Comparison of ENCODE assay signal across 22 cellular contexts in genomic region chr2:216752855-216753505, GRCh38. TPM values are rescaled to one million over a fixed set of nuclear protein-coding genes. Genes with fewer than 3 reads are reported as not detected.
DNase-seq lines count a peak whose midpoint lies in the region; ATAC-seq and TF ChIP-seq lines count a peak whose summit lies in the region.
"Had no signal": no experiment of that assay in that cellular context is flagged by ENCODE, and none has a peak within 500 bp of the region (broad histone marks: within the 10 kb centered on the region; RNA-seq: fewer than 3 reads in every experiment).

No MANE protein-coding gene starts in this region.

- in situ Hi-C loops in GM23248 (cut with MboI) = no loop called here

- H2BK120ac ChIP-seq in trophoblast cell (ENCODE audit: insufficient read depth, low read length, poor library complexity) = no peak overlapping the region

- H3K27ac ChIP-seq in GM23248 (no peak overlapping the region), trophoblast cell (ENCODE audit: low read depth, low read length) (no peak overlapping the region), sigmoid colon (peak overlapping the region in 1 of 4 donors; percentile 82)
- H3K27ac ChIP-seq: BLaER1, KMS-11, Peyer's patch had no signal

- H3K4me2 ChIP-seq in GM23248 (ENCODE audit: unreplicated experiment) = no peak overlapping the region
- no peak overlapping the region for H3K4me2 ChIP-seq in trophoblast cell (ENCODE audit: low read length)
- H3K4me2 ChIP-seq: BLaER1, KMS-11, SK-N-SH had no signal

- no peaks in the 10 kb centered on the region for H3K9me3 ChIP-seq in GM23248 (ENCODE audit: low read depth)
- H3K9me3 ChIP-seq in trophoblast cell (ENCODE audit: insufficient read depth, low read depth, low read length) = peaks cover 3% of the 10 kb centered on the region
- no peaks in the 10 kb centered on the region for H3K9me3 ChIP-seq in sigmoid colon
- H3K9me3 ChIP-seq: BLaER1, Peyer's patch, SK-N-SH had no signal

- H3K4me1 ChIP-seq in GM23248 (ENCODE audit: insufficient read depth) (no peaks in the 10 kb centered on the region), trophoblast cell (ENCODE audit: control insufficient read depth in 1 of 2, insufficient read depth in 2 of 2, low read length in 2 of 2) (peaks cover 8 to 24% of the 10 kb centered on the region in 2 experiments), sigmoid colon (peaks cover 0 to 67% (median 48%) of the 10 kb centered on the region in 4 donors)
- H3K4me1 ChIP-seq: BLaER1, Peyer's patch had no signal

- no peak overlapping the region for H3K14ac ChIP-seq in trophoblast cell (ENCODE audit: low read length)

- no peaks in the 10 kb centered on the region for H3F3A ChIP-seq in GM23248 (ENCODE audit: insufficient read depth)

- no peaks in the 10 kb centered on the region for H4K20me1 ChIP-seq in GM23248 (ENCODE audit: insufficient read depth)
- H4K20me1 ChIP-seq: BLaER1 had no signal

- no peak overlapping the region for H3K23ac ChIP-seq in trophoblast cell (ENCODE audit: low read length)

- no peak overlapping the region for H3K18ac ChIP-seq in trophoblast cell (ENCODE audit: low read length)

- H3K79me1 ChIP-seq in trophoblast cell (ENCODE audit: low read length) = peaks cover 10% of the 10 kb centered on the region

- no peaks in the 10 kb centered on the region for H3K9me2 ChIP-seq in GM23248 (ENCODE audit: insufficient read depth)
- H3K9me2 ChIP-seq: SK-N-SH had no signal

- no peak overlapping the region for H2AK5ac ChIP-seq in trophoblast cell (ENCODE audit: low read length)

- H3K9me3 Mint-ChIP-seq in activated T-cell treated with anti-CD3 and anti-CD28 coated beads, Interleukin-2, amount 50 U/mL, for 24 hours = no peaks in the 10 kb centered on the region

- peaks cover 10% of the 10 kb centered on the region for H3K27me3 Mint-ChIP-seq in activated T-cell treated with anti-CD3 and anti-CD28 coated beads, Interleukin-2, amount 50 U/mL, for 24 hours

- H3K36me3 Mint-ChIP-seq in activated T-cell treated with anti-CD3 and anti-CD28 coated beads, Interleukin-2, amount 50 U/mL, for 24 hours (ENCODE audit: low read depth) = no peaks in the 10 kb centered on the region
- H3K36me3 Mint-ChIP-seq: CD8-positive, alpha-beta memory T cell had no signal

- WGBS in GM23248 (ENCODE audit: low coverage in 1 of 2, low lambda C conversion rate in 2 of 2, missing lambda C conversion rate in 2 of 2), 2 experiments = 47 to 49% methylated on average over 2 of the region's 2 CpGs
- WGBS in trophoblast cell (ENCODE audit: extremely low coverage, insufficient coverage, insufficient read length) = no CpG with 5 or more reads among the region's 2 CpGs
- WGBS in sigmoid colon, 2 donors = 73 to 81% methylated on average over 2 of the region's 2 CpGs

- peak overlapping the region; percentile 47 for H2BK12ac ChIP-seq in trophoblast cell (ENCODE audit: low read length)

- TF ChIP-seq POLR2A in sigmoid colon (IDR thresholded peaks at IDR 0.05) = no peak

- H3K4ac ChIP-seq in trophoblast cell (ENCODE audit: low read depth, low read length) = no peak overlapping the region

- no peak overlapping the region for H4K12ac ChIP-seq in trophoblast cell (ENCODE audit: low read depth, low read length)

- no peak for ATAC-seq in GM18873 (IDR thresholded peaks at IDR 0.05; ENCODE audit: low FRiP score, unreplicated experiment)
- ATAC-seq: HepG2 had no signal

- TF ChIP-seq CTCF in choroid plexus epithelial cell (conservative IDR thresholded peaks at IDR 0.05; ENCODE audit: low read depth, low read length) (no peak), sigmoid colon (IDR thresholded peaks at IDR 0.05) (no peak)

- DNase-seq in GM23248 (peak; percentile 9), choroid plexus epithelial cell (ENCODE audit: low read depth) (peak; percentile 8), glomerular endothelial cell (ENCODE audit: extremely low read depth, low read depth, low spot score) (peak; percentile 23), trophoblast cell (no peak), sigmoid colon (no peak), amniotic stem cell (lab: John Stamatoyannopoulos, UW) (no peak)
- DNase-seq in activated T-cell treated with anti-CD3 and anti-CD28 coated beads, Interleukin-2, amount 50 U/mL, for 24 hours = no peak
- DNase-seq: CD8-positive, alpha-beta memory T cell; DMS79; GOT3; NCI-H1048; NCI-H146; NCI-H2081 treated with DMSO at 0.1 percent for 48 hours; NCI-H2227 treated with DMSO at 0.1 percent for 48 hours; NCI-H524; Peyer's patch; SHP77; SK-N-SH had no signal

- intact Hi-C loops in sigmoid colon (cut with DNase I) = loop anchor here (10.0 kb wide), 1 partner anchor 662 kb away; no protein-coding TSS in a partner anchor

- H3K27ac Mint-ChIP-seq in activated T-cell treated with anti-CD3 and anti-CD28 coated beads, Interleukin-2, amount 50 U/mL, for 24 hours = no peak overlapping the region
- H3K27ac Mint-ChIP-seq: CD8-positive, alpha-beta memory T cell had no signal

- no peak for TF ChIP-seq EP300 in sigmoid colon (IDR thresholded peaks at IDR 0.05)

- no peak overlapping the region for H2BK5ac ChIP-seq in trophoblast cell (ENCODE audit: low read depth, low read length, poor library complexity)

- H3K79me2 ChIP-seq in GM23248 (ENCODE audit: insufficient read depth) (no peaks in the 10 kb centered on the region), trophoblast cell (ENCODE audit: control insufficient read depth, insufficient read depth, low read length, poor library complexity) (peaks cover 4% of the 10 kb centered on the region)

- H3K27me3 ChIP-seq in GM23248 (replicated peaks; ENCODE audit: insufficient read depth) (peaks cover 53% of the 10 kb centered on the region), trophoblast cell (ENCODE audit: insufficient read depth, low read length) (no peaks in the 10 kb centered on the region), sigmoid colon (no peaks in the 10 kb centered on the region)
- H3K27me3 ChIP-seq: BLaER1, Peyer's patch had no signal

- no peak overlapping the region for H4K8ac ChIP-seq in trophoblast cell (ENCODE audit: low read depth, low read length)

- H4K91ac ChIP-seq in trophoblast cell (ENCODE audit: low read depth, low read length) = no peak overlapping the region

- H3K9ac ChIP-seq in GM23248 (no peak overlapping the region), trophoblast cell (ENCODE audit: low read length) (no peak overlapping the region)
- H3K9ac ChIP-seq: BLaER1, KMS-11, SK-N-SH had no signal

- H3K4me1 Mint-ChIP-seq in activated T-cell treated with anti-CD3 and anti-CD28 coated beads, Interleukin-2, amount 50 U/mL, for 24 hours (ENCODE audit: low read depth) = no peaks in the 10 kb centered on the region
- H3K4me1 Mint-ChIP-seq: CD8-positive, alpha-beta memory T cell had no signal

- H3K36me3 ChIP-seq in GM23248 (ENCODE audit: low read depth) (no peaks in the 10 kb centered on the region), trophoblast cell (ENCODE audit: control insufficient read depth in 1 of 2, insufficient read depth in 2 of 2, low read length in 2 of 2) (no peaks in the 10 kb centered on the region), sigmoid colon (no peaks in the 10 kb centered on the region)
- H3K36me3 ChIP-seq: BLaER1, Peyer's patch had no signal

- no peak overlapping the region for H3K4me3 Mint-ChIP-seq in activated T-cell treated with anti-CD3 and anti-CD28 coated beads, Interleukin-2, amount 50 U/mL, for 24 hours
- H3K4me3 Mint-ChIP-seq: CD8-positive, alpha-beta memory T cell had no signal

- H2AFZ ChIP-seq in GM23248 (no peak overlapping the region), trophoblast cell (ENCODE audit: insufficient read depth, low read length, poor library complexity) (no peak overlapping the region)

- H3K4me3 ChIP-seq in GM23248 (no peak overlapping the region), choroid plexus epithelial cell (ENCODE audit: low read depth, low read length) (no peak overlapping the region), trophoblast cell (ENCODE audit: low read depth, low read length) (no peak overlapping the region), sigmoid colon (no peak overlapping the region)
- H3K4me3 ChIP-seq: BLaER1, Peyer's patch had no signal

RNA-seq across cellular contexts. Expression of gene IGFBP5, which starts 57.6 kb away (rescaled TPM):
- total RNA-seq in GM23248 (2014; rRNA removed; shearing (Covaris generic)) = 117 TPM in 2 replicates
- polyA plus RNA-seq in GM23248 (2016; fragmentation: Nextera tagmentation; extraction: Ambion mirVana) = 37.9 and 39.8 TPM in 2 replicates
- total RNA-seq in glomerular endothelial cell = 23.4 and 36.8 TPM in 2 replicates
- 356 and 375 TPM in 2 replicates for polyA plus RNA-seq in trophoblast cell (2013)
- total RNA-seq in sigmoid colon = 100 to 1,000 TPM; 254 to 773 (median 488) TPM
- polyA plus RNA-seq in sigmoid colon = 100 to 1,000 TPM in 1 of 3 donors, 10 to 100 TPM in 2; 13.6 to 131 (median 36.0) TPM
- total RNA-seq: CD8-positive, alpha-beta memory T cell; HepG2 had no signal
- polyA plus RNA-seq: CD8-positive, alpha-beta memory T cell had no signal

Comparison
In these comparisons a context has a peak if more than half of its experiments do, and no peak if none do; other contexts are left out.
1. DNase-seq: peak in GM23248 (single experiment), choroid plexus epithelial cell (single experiment) and glomerular endothelial cell (single experiment); none in trophoblast cell (0 of 2), sigmoid colon (single experiment), activated T-cell treated with anti-CD3 and anti-CD28 coated beads, Interleukin-2, amount 50 U/mL, for 24 hours (single experiment) and amniotic stem cell (single experiment).